ENCODE assay signal across 7 cellular contexts in genomic region chr1:108474516-108474915, GRCh38. TPM values are rescaled to one million over a fixed set of nuclear protein-coding genes. Genes with fewer than 3 reads are reported as not detected.
"Had no signal": no experiment of that assay in that cellular context is flagged by ENCODE, and none has a peak within 500 bp of the region (broad histone marks: within the 10 kb centered on the region; RNA-seq: fewer than 3 reads in every experiment).

No MANE protein-coding gene starts in this region.

RNA-seq across cellular contexts. Expression of gene NBPF6, which starts 24.4 kb away (rescaled TPM):
- total RNA-seq: GM23248, GM23338, H1, H4, H7, H9, HFFc6 had no signal
- polyA plus RNA-seq: GM23248, GM23338, H1 had no signal
